ENCODE assay signal across 20 cellular contexts in genomic region chr1:111851552-111851951, GRCh38.
A peak's percentile ranks its signal among the peaks of the same experiment; 100 is the strongest.
DNase-seq lines count a peak whose midpoint lies in the region; TF ChIP-seq lines count a peak whose summit lies in the region.
"Had no signal": no experiment of that assay in that cellular context is flagged by ENCODE, and none has a peak within 500 bp of the region (broad histone marks: within the 10 kb centered on the region; RNA-seq: fewer than 3 reads in every experiment).

No MANE protein-coding gene starts in this region.

- no peak for TF ChIP-seq CTCF in epithelial cell of esophagus (IDR thresholded peaks at IDR 0.05; ENCODE audit: insufficient read depth, low read depth, low read length, missing control alignments)

- DNase-seq in NCI-H2171 treated with DMSO at 0.1 percent for 48 hours (lab: John Stamatoyannopoulos, UW) (peak; percentile 58), NCI-H2171 (lab: John Stamatoyannopoulos, UW) (no peak), NCI-H1694 (lab: John Stamatoyannopoulos, UW) (peak; percentile 38), epithelial cell of esophagus (ENCODE audit: low read depth) (peak; percentile 71), posterior cingulate gyrus (peak in 6 of 10 donors; percentile 46 to 92 (median 80)), OCI-M2 (lab: John Stamatoyannopoulos, UW; ENCODE audit: unreplicated experiment) (no peak), SHP77 (lab: John Stamatoyannopoulos, UW) (no peak)
- no peak for DNase-seq in activated CD4-positive, alpha-beta T cell treated with anti-CD3 and anti-CD28 coated beads for 1 hour
- DNase-seq: activated CD8-positive, alpha-beta memory T cell treated with anti-CD3 and anti-CD28 coated beads, Interleukin-2, amount 50 U/mL, for 4 hours; activated naive CD4-positive, alpha-beta T cell treated with anti-CD3 and anti-CD28 coated beads, Interleukin-2, amount 50 U/mL, for 16 hours; BE2C; cortex of kidney; DMS79; left colon; naive thymus-derived CD4-positive, alpha-beta T cell; NCI-H2081 treated with DMSO at 0.1 percent for 48 hours; NCI-H526 treated with DMSO at 0.1 percent for 48 hours; pancreas; stimulated activated CD4-positive, alpha-beta T cell treated with anti-CD3 and anti-CD28 coated beads, Interleukin-15, amount 100 ng/mL, for 24 hours; stimulated activated naive CD8-positive, alpha-beta T cell treated with anti-CD3 and anti-CD28 coated beads, Interleukin-15, Interleukin-2, amounts not matched to agents 100 U/mL and 50 U/mL, for 24 hours had no signal

- intact Hi-C loops in posterior cingulate gyrus (cut with DNase I): loop anchor here (10.0 kb wide), 1 partner anchor 63 kb away; no protein-coding TSS in a partner anchor

- H3K4me3 ChIP-seq in epithelial cell of esophagus (ENCODE audit: low read length): no peak overlapping the region
- H3K4me3 ChIP-seq: pancreas had no signal

Comparison
In these comparisons a context has a peak if more than half of its experiments do, and no peak if none do; other contexts are left out.
1. DNase-seq: peak in NCI-H2171 treated with DMSO at 0.1 percent for 48 hours (single experiment), NCI-H1694 (single experiment), epithelial cell of esophagus (single experiment) and posterior cingulate gyrus (6 of 10); none in NCI-H2171 (single experiment), activated CD4-positive, alpha-beta T cell treated with anti-CD3 and anti-CD28 coated beads for 1 hour (single experiment), OCI-M2 (single experiment) and SHP77 (0 of 2).